ENCODE assay signal across 9 cellular contexts in genomic region chr1:145047553-145047952, GRCh38. TPM values are rescaled to one million over a fixed set of nuclear protein-coding genes. Genes with fewer than 3 reads are reported as not detected.
DNase-seq lines count a peak whose midpoint lies in the region; ATAC-seq and TF ChIP-seq lines count a peak whose summit lies in the region.
"Not testable (repeated sequence)": the region's sequence is repeated elsewhere in the genome, so short reads cannot be mapped to it uniquely, and the experiment has no call there.
"Had no signal": no experiment of that assay in that cellular context is flagged by ENCODE, and none has a peak within 500 bp of the region (broad histone marks: within the 10 kb centered on the region; RNA-seq: fewer than 3 reads in every experiment).

No MANE protein-coding gene starts in this region.

- POLR2A ChIA-PET in activated CD8-positive, alpha-beta T cell treated with anti-CD3 and anti-CD28 coated beads for 36 hours (lab: Charles Lee) = not testable (repeated sequence)

- intact Hi-C loops in activated CD8-positive, alpha-beta T cell treated with anti-CD3 and anti-CD28 coated beads for 36 hours (cut with micrococcal nuclease) = not testable (repeated sequence)

- H3K27ac Mint-ChIP-seq in activated CD8-positive, alpha-beta T cell treated with anti-CD3 and anti-CD28 coated beads for 36 hours; effector memory CD8-positive, alpha-beta T cell; stimulated activated naive CD8-positive, alpha-beta T cell treated with anti-CD3 and anti-CD28 coated beads, Interleukin-15, amount 100 ng/mL, for 72 hours: not testable (repeated sequence)

- not testable (repeated sequence) for DNase-seq in activated CD8-positive, alpha-beta T cell treated with anti-CD3 and anti-CD28 coated beads for 36 hours; effector memory CD8-positive, alpha-beta T cell; stimulated activated naive CD8-positive, alpha-beta T cell treated with anti-CD3 and anti-CD28 coated beads, Interleukin-15, amount 100 ng/mL, for 72 hours

- H3K27me3 Mint-ChIP-seq in activated CD8-positive, alpha-beta T cell treated with anti-CD3 and anti-CD28 coated beads for 36 hours; effector memory CD8-positive, alpha-beta T cell; stimulated activated naive CD8-positive, alpha-beta T cell treated with anti-CD3 and anti-CD28 coated beads, Interleukin-15, amount 100 ng/mL, for 72 hours: not testable (repeated sequence)

- not testable (repeated sequence) for H3K4me1 Mint-ChIP-seq in activated CD8-positive, alpha-beta T cell treated with anti-CD3 and anti-CD28 coated beads for 36 hours (ENCODE audit: low read depth); effector memory CD8-positive, alpha-beta T cell (ENCODE audit: low read depth in 2 of 2); stimulated activated naive CD8-positive, alpha-beta T cell treated with anti-CD3 and anti-CD28 coated beads, Interleukin-15, amount 100 ng/mL, for 72 hours

- H3K4me3 Mint-ChIP-seq in activated CD8-positive, alpha-beta T cell treated with anti-CD3 and anti-CD28 coated beads for 36 hours; effector memory CD8-positive, alpha-beta T cell; stimulated activated naive CD8-positive, alpha-beta T cell treated with anti-CD3 and anti-CD28 coated beads, Interleukin-15, amount 100 ng/mL, for 72 hours: not testable (repeated sequence)

- not testable (repeated sequence) for TF ChIP-seq CTCF in activated CD8-positive, alpha-beta T cell treated with anti-CD3 and anti-CD28 coated beads for 36 hours (IDR thresholded peaks at IDR 0.05)

- CTCF ChIA-PET in activated CD8-positive, alpha-beta T cell treated with anti-CD3 and anti-CD28 coated beads for 36 hours (lab: Charles Lee) = not testable (repeated sequence)

- peak; percentile 89 for ATAC-seq in GM18868 (IDR thresholded peaks at IDR 0.05; ENCODE audit: unreplicated experiment)
- ATAC-seq in GM21447 (IDR thresholded peaks at IDR 0.05; ENCODE audit: unreplicated experiment) = peak; percentile 77
- peak; percentile 55 for ATAC-seq in HG02763 (IDR thresholded peaks at IDR 0.05; ENCODE audit: unreplicated experiment)
- ATAC-seq in HG03064 (IDR thresholded peaks at IDR 0.05; ENCODE audit: low read depth, unreplicated experiment) = peak; percentile 76
- ATAC-seq in HG03565 (IDR thresholded peaks at IDR 0.05; ENCODE audit: unreplicated experiment) = peak; percentile 66
- ATAC-seq in activated CD8-positive, alpha-beta T cell treated with anti-CD3 and anti-CD28 coated beads for 36 hours = peak; percentile 74
- ATAC-seq in effector memory CD8-positive, alpha-beta T cell (replicated peaks) = peak; percentile 37
- peak; percentile 67 for ATAC-seq in stimulated activated naive CD8-positive, alpha-beta T cell treated with anti-CD3 and anti-CD28 coated beads, Interleukin-15, amount 100 ng/mL, for 72 hours

- H3K36me3 Mint-ChIP-seq in activated CD8-positive, alpha-beta T cell treated with anti-CD3 and anti-CD28 coated beads for 36 hours (ENCODE audit: low read depth); effector memory CD8-positive, alpha-beta T cell (ENCODE audit: insufficient read depth): not testable (repeated sequence)

- not testable (repeated sequence) for H3K9me3 Mint-ChIP-seq in activated CD8-positive, alpha-beta T cell treated with anti-CD3 and anti-CD28 coated beads for 36 hours; effector memory CD8-positive, alpha-beta T cell; stimulated activated naive CD8-positive, alpha-beta T cell treated with anti-CD3 and anti-CD28 coated beads, Interleukin-15, amount 100 ng/mL, for 72 hours

RNA-seq across cellular contexts. Expression of gene SRGAP2B, which starts 47.6 kb away (rescaled TPM):
- total RNA-seq in activated CD8-positive, alpha-beta T cell treated with anti-CD3 and anti-CD28 coated beads for 36 hours = 10 to 100 TPM; 14.4 to 15.7 TPM

RNA-seq across cellular contexts. Expression of gene FAM72D, which starts 48.2 kb away (rescaled TPM):
- 10 to 100 TPM; 21.0 to 23.2 TPM for total RNA-seq in activated CD8-positive, alpha-beta T cell treated with anti-CD3 and anti-CD28 coated beads for 36 hours
- total RNA-seq: CD4-positive, CD25-positive, alpha-beta regulatory T cell had no signal

Comparison
In these comparisons a context has a peak if more than half of its experiments do, and no peak if none do; other contexts are left out.
1. ATAC-seq: peak in every context shown above with its lines; median percentile 89 in GM18868; 77 in GM21447; 76 in HG03064; 74 in activated CD8-positive, alpha-beta T cell treated with anti-CD3 and anti-CD28 coated beads for 36 hours; 67 in stimulated activated naive CD8-positive, alpha-beta T cell treated with anti-CD3 and anti-CD28 coated beads, Interleukin-15, amount 100 ng/mL, for 72 hours; 66 in HG03565; 55 in HG02763; 37 in effector memory CD8-positive, alpha-beta T cell.